7 cellular contexts compared by ENCODE assay signal in the genomic region with DNA sequence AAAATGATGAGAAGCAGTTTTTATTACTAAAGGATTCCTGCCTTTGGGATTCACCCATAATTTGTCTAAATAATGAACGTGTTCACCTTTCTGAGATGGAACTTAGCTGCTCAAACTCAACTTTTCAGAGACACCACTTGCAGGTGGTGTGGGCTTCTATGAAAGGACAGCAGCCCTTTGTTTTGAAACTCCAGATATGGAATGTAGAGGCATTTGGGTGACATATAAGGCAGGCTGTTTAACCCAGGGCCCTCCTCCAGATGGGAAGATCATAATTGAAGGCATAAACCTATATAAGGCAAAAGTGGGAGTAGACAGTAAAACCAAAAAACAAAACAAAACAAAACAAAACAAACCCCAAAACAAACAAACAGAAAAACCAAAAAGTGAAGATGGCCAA. TPM values are rescaled to one million over a fixed set of nuclear protein-coding genes. Genes with fewer than 3 reads are reported as not detected.
DNase-seq lines count a peak whose midpoint lies in the region; TF ChIP-seq lines count a peak whose summit lies in the region.

No MANE protein-coding gene starts in this region.

- no peaks in the 10 kb centered on the region for H4K20me1 ChIP-seq in GM23248 (ENCODE audit: insufficient read depth)
- H4K20me1 ChIP-seq in OCI-LY3 (ENCODE audit: insufficient read depth, low read length): no peaks in the 10 kb centered on the region

- H3K4me3 ChIP-seq in GM23248 (peak overlapping the region; percentile 75), OCI-LY3 (ENCODE audit: low read length) (peak overlapping the region; percentile 74), skin epidermis (peak overlapping the region in 5 of 7 experiments; percentile 29 to 43 (median 33))

- no peaks in the 10 kb centered on the region for H3K27me3 ChIP-seq in GM23248 (replicated peaks; ENCODE audit: insufficient read depth)
- H3K27me3 ChIP-seq in OCI-LY3 (ENCODE audit: low read depth, low read length): peaks cover 5% of the 10 kb centered on the region; the same call in 1 of the 2 replicates

- WGBS in GM23248 (ENCODE audit: low coverage in 1 of 2, low lambda C conversion rate in 2 of 2, missing lambda C conversion rate in 2 of 2), 2 experiments: 93 to 95% methylated on average over 1 of the region's 1 CpG

- no peak for TF ChIP-seq CTCF in OCI-LY3 (IDR thresholded peaks at IDR 0.05; ENCODE audit: low read depth, low read length)

- no peak for DNase-seq in GM23248
- DNase-seq in epithelial cell of prostate (ENCODE audit: low read depth, low spot score): no peak
- no peak for DNase-seq in pons (ENCODE audit: low spot score)
- no peak for DNase-seq in NCI-H748 (lab: John Stamatoyannopoulos, UW; ENCODE audit: unreplicated experiment)
- no peak for DNase-seq in C1 segment of cervical spinal cord (lab: John Stamatoyannopoulos, UW)

- peaks cover 5% of the 10 kb centered on the region; the same call in 1 of the 2 replicates for H3F3A ChIP-seq in GM23248 (ENCODE audit: insufficient read depth)

- H3K79me2 ChIP-seq in GM23248 (ENCODE audit: insufficient read depth) (no peaks in the 10 kb centered on the region), OCI-LY3 (ENCODE audit: low read length) (no peaks in the 10 kb centered on the region)

- H3K9me2 ChIP-seq in GM23248 (ENCODE audit: insufficient read depth): no peaks in the 10 kb centered on the region

- H3K4me1 ChIP-seq in GM23248 (ENCODE audit: insufficient read depth) (peaks cover 6% of the 10 kb centered on the region; the same call in 1 of the 2 replicates), OCI-LY3 (ENCODE audit: low read length) (peaks cover 5% of the 10 kb centered on the region; the same call in 1 of the 2 replicates)

- H3K4me2 ChIP-seq in GM23248 (ENCODE audit: unreplicated experiment) (peak overlapping the region; percentile 86), OCI-LY3 (ENCODE audit: low read length) (peak overlapping the region; percentile 67)

- H3K9me3 ChIP-seq in GM23248 (ENCODE audit: low read depth) (no peaks in the 10 kb centered on the region), OCI-LY3 (ENCODE audit: insufficient read depth, low read length) (no peaks in the 10 kb centered on the region)

- H3K36me3 ChIP-seq in GM23248 (ENCODE audit: low read depth): no peaks in the 10 kb centered on the region
- H3K36me3 ChIP-seq in OCI-LY3 (replicated peaks; ENCODE audit: low read depth, low read length): no peaks in the 10 kb centered on the region

- H3K27ac ChIP-seq in GM23248 (no peak overlapping the region), OCI-LY3 (ENCODE audit: low read length) (no peak overlapping the region), epithelial cell of prostate (peak overlapping the region; percentile 63), skin epidermis (peak overlapping the region in 18 of 21 experiments; percentile 6 to 83 (median 52))

- in situ Hi-C loops in GM23248 (cut with MboI): loop anchor here (5.0 kb wide), 1 partner anchor 121 kb away; no protein-coding TSS in a partner anchor

- H2AFZ ChIP-seq in GM23248 (peak overlapping the region; percentile 97), OCI-LY3 (ENCODE audit: low read depth, low read length) (peak overlapping the region; percentile 54)

- H3K9ac ChIP-seq in GM23248 (0 out of 2 replicates have a peak overlapping the region, but pooled peaks have one; percentile 23), OCI-LY3 (ENCODE audit: low read length) (peak overlapping the region; percentile 36; the same call in 1 of the 2 replicates)

RNA-seq across cellular contexts. Expression of a gene that starts 11.9 kb away (rescaled TPM):
- total RNA-seq in GM23248 (2014; rRNA removed; shearing (Covaris generic)): 21.1 and 25.0 TPM in 2 replicates
- 23.5 and 25.5 TPM in 2 replicates for polyA plus RNA-seq in GM23248 (2016; fragmentation: Nextera tagmentation; extraction: Ambion mirVana)

RNA-seq across cellular contexts. Expression of a gene that starts 37.6 kb away (rescaled TPM):
- not detected in 2 replicates for total RNA-seq in GM23248 (2014; rRNA removed; shearing (Covaris generic))
- not detected in 2 replicates for polyA plus RNA-seq in GM23248 (2016; fragmentation: Nextera tagmentation; extraction: Ambion mirVana)

RNA-seq across cellular contexts. Expression of a gene that starts 43.0 kb away (rescaled TPM):
- total RNA-seq in GM23248 (2014; rRNA removed; shearing (Covaris generic)): 0.11 and 0.25 TPM in 2 replicates
- 0.05 and 0.06 TPM in 2 replicates for polyA plus RNA-seq in GM23248 (2016; fragmentation: Nextera tagmentation; extraction: Ambion mirVana)

RNA-seq across cellular contexts. Expression of a gene that starts 44.1 kb away (rescaled TPM):
- not detected in 2 replicates for total RNA-seq in GM23248 (2014; rRNA removed; shearing (Covaris generic))
- polyA plus RNA-seq in GM23248 (2016; fragmentation: Nextera tagmentation; extraction: Ambion mirVana): not detected in 2 replicates

Comparison
In these comparisons a context has a peak if more than half of its experiments do, and no peak if none do; other contexts are left out.
1. H3K27ac ChIP-seq: peak in epithelial cell of prostate (single experiment) and skin epidermis (18 of 21); none in GM23248 (single experiment) and OCI-LY3 (single experiment).
2. Peak in every context shown above with its lines, with median percentiles within 50 percentile points of each other: H3K4me3 ChIP-seq.